Comparison of ENCODE assay signal across 15 cellular contexts in the genomic region with DNA sequence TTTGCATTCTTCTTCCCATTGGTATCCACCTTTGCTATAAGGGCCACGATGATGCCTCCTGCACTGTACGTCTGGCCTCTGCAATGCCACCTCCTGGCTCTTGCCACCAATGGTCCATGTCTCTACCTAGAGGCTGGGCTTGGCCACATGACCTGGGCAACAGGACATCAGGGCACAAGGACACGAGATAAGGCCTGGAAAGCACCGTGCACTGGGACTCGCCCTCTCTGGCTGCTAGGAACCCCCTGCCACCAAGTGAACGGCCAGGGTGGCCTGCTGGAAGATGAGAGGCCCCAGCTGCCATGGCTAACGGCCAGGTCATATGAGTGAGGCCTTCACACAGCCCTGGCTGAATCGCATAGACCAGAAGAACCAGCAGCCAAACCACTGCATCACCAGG.
"Had no signal": no experiment of that assay in that cellular context is flagged by ENCODE, and none has a peak within 500 bp of the region (broad histone marks: within the 10 kb centered on the region; RNA-seq: fewer than 3 reads in every experiment).

No MANE protein-coding gene starts in this region.

- H3K36me3 ChIP-seq: brain microvascular endothelial cell, transverse colon had no signal

- H3K4me3 Mint-ChIP-seq: activated CD4-positive, alpha-beta T cell treated with anti-CD3 and anti-CD28 coated beads, Interleukin-2, amount 10 ng/mL, durations not matched to agents 24 days and 14 days; endodermal cell; memory B cell; WTC11 had no signal

- H3K9me3 Mint-ChIP-seq: activated CD4-positive, alpha-beta T cell treated with anti-CD3 and anti-CD28 coated beads, Interleukin-2, amount 10 ng/mL, durations not matched to agents 24 days and 14 days; immature natural killer cell had no signal

- H3K27ac ChIP-seq: brain microvascular endothelial cell, transverse colon had no signal

- H3K4me2 ChIP-seq: SK-N-SH had no signal

- H3K27me3 Mint-ChIP-seq: activated CD4-positive, alpha-beta T cell treated with anti-CD3 and anti-CD28 coated beads, Interleukin-2, amount 10 ng/mL, durations not matched to agents 24 days and 14 days; memory B cell had no signal

- H3K9me3 ChIP-seq: SK-N-SH, transverse colon had no signal

- DNase-seq: activated CD4-positive, alpha-beta T cell treated with anti-CD3 and anti-CD28 coated beads, Interleukin-2, amount 10 ng/mL, durations not matched to agents 24 days and 14 days; activated effector memory CD4-positive, alpha-beta T cell treated with Interleukin-2 at 50 U/mL for 16 hours; activated T-cell treated with anti-CD3 and anti-CD28 coated beads for 4 hours; brain microvascular endothelial cell; dermis blood vessel endothelial cell; endodermal cell; erythroblast; immature natural killer cell; left cardiac atrium; SK-N-SH; transverse colon had no signal

- H3K36me3 Mint-ChIP-seq: activated naive CD4-positive, alpha-beta T cell treated with anti-CD3 and anti-CD28 coated beads, Interleukin-2, amount 50 U/mL, for 72 hours had no signal

- H3K4me1 Mint-ChIP-seq: activated CD4-positive, alpha-beta T cell treated with anti-CD3 and anti-CD28 coated beads, Interleukin-2, amount 10 ng/mL, durations not matched to agents 24 days and 14 days; endodermal cell; WTC11 had no signal

- H3K4me3 ChIP-seq: skin epidermis, transverse colon had no signal

- H3K27ac Mint-ChIP-seq: activated CD4-positive, alpha-beta T cell treated with anti-CD3 and anti-CD28 coated beads, Interleukin-2, amount 10 ng/mL, durations not matched to agents 24 days and 14 days; activated naive CD4-positive, alpha-beta T cell treated with anti-CD3 and anti-CD28 coated beads, Interleukin-2, amount 50 U/mL, for 72 hours; endodermal cell; immature natural killer cell; memory B cell; WTC11 had no signal

- H3K9ac ChIP-seq: SK-N-SH had no signal

- ATAC-seq: activated naive CD4-positive, alpha-beta T cell treated with anti-CD3 and anti-CD28 coated beads, Interleukin-2, amount 50 U/mL, for 72 hours; WTC11 had no signal

- H3K4me1 ChIP-seq: transverse colon had no signal

- H3K27me3 ChIP-seq: brain microvascular endothelial cell, transverse colon had no signal
